8 cellular contexts compared by ENCODE assay signal in the genomic region with DNA sequence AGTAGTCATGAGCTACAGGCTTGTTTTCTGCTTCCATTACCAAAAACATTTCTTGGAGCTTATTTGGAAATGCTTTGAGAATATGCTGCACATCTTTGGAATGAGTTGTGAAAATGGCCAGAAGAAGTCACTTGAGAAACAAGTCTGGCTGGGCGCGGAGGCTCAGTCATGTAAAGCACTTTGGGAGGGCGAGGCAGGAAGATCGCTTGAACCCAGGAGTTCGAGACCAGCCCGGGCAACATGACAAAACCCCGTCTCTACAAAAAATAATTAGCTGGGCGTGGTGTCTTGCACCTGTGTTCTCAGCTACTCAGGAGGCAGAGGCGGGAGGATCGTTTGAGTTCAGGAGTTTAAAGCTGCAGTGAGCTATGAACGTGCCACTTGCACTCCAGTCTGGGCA. TPM values are rescaled to one million over a fixed set of nuclear protein-coding genes. Genes with fewer than 3 reads are reported as not detected.
A peak's percentile ranks its signal among the peaks of the same experiment; 100 is the strongest.
DNase-seq lines count a peak whose midpoint lies in the region; ATAC-seq, FAIRE-seq and TF ChIP-seq lines count a peak whose summit lies in the region.

No MANE protein-coding gene starts in this region.

- ATAC-seq in sciatic nerve = no peak
- no peak for ATAC-seq in GM19023 (IDR thresholded peaks at IDR 0.05; ENCODE audit: unreplicated experiment)
- no peak for ATAC-seq in HG02588 (IDR thresholded peaks at IDR 0.05; ENCODE audit: unreplicated experiment)

- TF ChIP-seq CTCF in GM12865 (IDR thresholded peaks at IDR 0.05; ENCODE audit: insufficient read depth, low read depth, low read length, missing control alignments) (no peak), fibroblast of lung (conservative IDR thresholded peaks at IDR 0.05 in 1 of 2, IDR thresholded peaks at IDR 0.05 in 1 of 2; ENCODE audit: low read depth in 1 of 2, low read length in 2 of 2) (no peak)

- FAIRE-seq in urothelium cell line (lab: Jason Lieb, UNC) = no peak

- H3K9ac ChIP-seq in fibroblast of lung (ENCODE audit: insufficient read depth, low read length) = no peak overlapping the region

- H3K79me2 ChIP-seq in fibroblast of lung (ENCODE audit: control insufficient read depth, insufficient read depth, low read length) = peaks cover 54% of the 10 kb centered on the region

- DNase-seq in GM12865 (ENCODE audit: low read depth) (no peak), SJCRH30 (peak in 1 of 2 experiments; percentile 25), fibroblast of lung (ENCODE audit: low read depth in 2 of 2) (no peak), sciatic nerve (ENCODE audit: low spot score) (peak; percentile 27), urothelium cell line (ENCODE audit: low spot score) (no peak), activated gamma-delta T cell (lab: John Stamatoyannopoulos, UW) (no peak)

- H3K4me1 ChIP-seq in SJCRH30 (peaks cover 10% of the 10 kb centered on the region), fibroblast of lung (ENCODE audit: control insufficient read depth, extremely low read depth, insufficient read depth, low read length) (peaks cover 4% of the 10 kb centered on the region)

- H3K27me3 ChIP-seq in SJCRH30 (no peaks in the 10 kb centered on the region), fibroblast of lung (ENCODE audit: control insufficient read depth, insufficient read depth, low read length) (no peaks in the 10 kb centered on the region)

- H3K4me3 ChIP-seq in GM12865 (ENCODE audit: low read depth, low read length) (peak overlapping the region; percentile 90), SJCRH30 (peak overlapping the region; percentile 75), fibroblast of lung (replicated peaks in 1 of 4; ENCODE audit: control extremely low read depth in 1 of 4, insufficient read depth in 1 of 4, low read depth in 3 of 4, low read length in 4 of 4) (peak overlapping the region; percentile 73 to 99 (median 91))

- H3K27ac ChIP-seq in SJCRH30 (no peak overlapping the region; the same call in 1 of the 2 replicates), fibroblast of lung (ENCODE audit: insufficient read depth, low read length) (peak overlapping the region; percentile 76)

- H3K9me3 ChIP-seq in SJCRH30 (replicated peaks) (no peaks in the 10 kb centered on the region), fibroblast of lung (ENCODE audit: control insufficient read depth, insufficient read depth, low read depth, low read length) (no peaks in the 10 kb centered on the region)

- H2AFZ ChIP-seq in fibroblast of lung (ENCODE audit: low read length) = no peak overlapping the region

- peak overlapping the region; percentile 98 for H3K4me2 ChIP-seq in fibroblast of lung (ENCODE audit: extremely low read depth, insufficient read depth, low read length)

- intact Hi-C loops in sciatic nerve (cut with DNase I) = no loop called here

- H4K20me1 ChIP-seq in fibroblast of lung (ENCODE audit: control insufficient read depth, extremely low read depth, insufficient read depth, low read length) = no peaks in the 10 kb centered on the region

- H3K36me3 ChIP-seq in SJCRH30 (peaks cover 12% of the 10 kb centered on the region), fibroblast of lung (ENCODE audit: control insufficient read depth, insufficient read depth, low read length) (peaks cover 2% of the 10 kb centered on the region)

RNA-seq across cellular contexts. Expression of gene CHCHD1, which starts 0.9 kb away (rescaled TPM):
- 78.2 and 79.1 TPM in 2 replicates for total RNA-seq in SJCRH30 (2014; rRNA removed; shearing (Covaris generic))
- total RNA-seq in fibroblast of lung (16.2 and 21.3 TPM in 2 replicates), sciatic nerve (13.2 TPM)
- polyA plus RNA-seq in fibroblast of lung = 31.0 and 35.8 TPM in 2 replicates
- polyA plus RNA-seq in fibroblast of lung (2012) = 58.3 and 68.8 TPM in 2 replicates
- 1.6 and 6.2 TPM in 2 replicates for polyA minus RNA-seq in fibroblast of lung (ENCODE audit: low replicate concordance)

RNA-seq across cellular contexts. Expression of gene ZSWIM8, which starts 4.4 kb away (rescaled TPM):
- total RNA-seq in SJCRH30 (2014; rRNA removed; shearing (Covaris generic)) = 36.5 and 41.1 TPM in 2 replicates
- 47.0 and 60.9 TPM in 2 replicates for total RNA-seq in fibroblast of lung
- polyA plus RNA-seq in fibroblast of lung = 37.9 and 53.3 TPM in 2 replicates
- polyA plus RNA-seq in fibroblast of lung (2012) = 52.0 and 60.9 TPM in 2 replicates
- polyA minus RNA-seq in fibroblast of lung (ENCODE audit: low replicate concordance) = 166 and 290 TPM in 2 replicates
- 99.1 TPM for total RNA-seq in sciatic nerve

RNA-seq across cellular contexts. Expression of gene NDST2, which starts 30.4 kb away (rescaled TPM):
- 19.6 and 24.5 TPM in 2 replicates for total RNA-seq in SJCRH30 (2014; rRNA removed; shearing (Covaris generic))
- total RNA-seq in fibroblast of lung = 10.5 and 12.6 TPM in 2 replicates
- polyA plus RNA-seq in fibroblast of lung = 15.2 and 17.9 TPM in 2 replicates
- polyA plus RNA-seq in fibroblast of lung (2012) = 15.3 and 17.8 TPM in 2 replicates
- 16.0 and 38.4 TPM in 2 replicates for polyA minus RNA-seq in fibroblast of lung (ENCODE audit: low replicate concordance)
- total RNA-seq in sciatic nerve = 32.9 TPM

RNA-seq across cellular contexts. Expression of gene SEC24C, which starts 36.8 kb away (rescaled TPM):
- 89.4 and 92.2 TPM in 2 replicates for total RNA-seq in SJCRH30 (2014; rRNA removed; shearing (Covaris generic))
- total RNA-seq in fibroblast of lung = 42.9 and 58.0 TPM in 2 replicates
- 60.4 and 63.4 TPM in 2 replicates for polyA plus RNA-seq in fibroblast of lung
- 56.0 and 63.2 TPM in 2 replicates for polyA plus RNA-seq in fibroblast of lung (2012)
- polyA minus RNA-seq in fibroblast of lung (ENCODE audit: low replicate concordance) = 269 and 448 TPM in 2 replicates
- total RNA-seq in sciatic nerve = 53.6 TPM
